1 cellular context compared by ENCODE assay signal in the genomic region with DNA sequence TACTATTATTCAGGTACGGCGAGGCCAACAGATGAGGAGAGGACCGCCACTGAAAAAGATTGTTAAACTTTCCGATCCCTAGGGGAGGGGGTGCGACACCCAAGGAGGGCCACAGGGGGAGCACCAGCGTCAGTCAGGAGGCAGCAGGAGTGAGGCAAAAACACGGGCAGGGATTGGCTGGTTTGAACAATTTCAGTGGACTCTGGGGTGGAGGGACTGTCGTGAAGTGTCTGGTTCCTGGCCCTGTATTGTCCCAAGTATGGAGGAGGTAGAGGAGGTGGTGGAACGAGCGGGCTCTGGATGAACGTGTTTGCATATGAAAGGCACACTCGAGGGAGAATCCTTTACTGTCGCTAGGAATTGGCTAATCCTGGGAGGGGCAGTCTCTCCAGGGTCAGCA.
TF ChIP-seq lines count a peak whose summit lies in the region.

No MANE protein-coding gene starts in this region.

TF ChIP-seq in HepG2, 621 proteins besides CTCF, POLR2A, EP300 and RAD21 (continued from another document and continues in another):
- TF ChIP-seq, protein P1, sequence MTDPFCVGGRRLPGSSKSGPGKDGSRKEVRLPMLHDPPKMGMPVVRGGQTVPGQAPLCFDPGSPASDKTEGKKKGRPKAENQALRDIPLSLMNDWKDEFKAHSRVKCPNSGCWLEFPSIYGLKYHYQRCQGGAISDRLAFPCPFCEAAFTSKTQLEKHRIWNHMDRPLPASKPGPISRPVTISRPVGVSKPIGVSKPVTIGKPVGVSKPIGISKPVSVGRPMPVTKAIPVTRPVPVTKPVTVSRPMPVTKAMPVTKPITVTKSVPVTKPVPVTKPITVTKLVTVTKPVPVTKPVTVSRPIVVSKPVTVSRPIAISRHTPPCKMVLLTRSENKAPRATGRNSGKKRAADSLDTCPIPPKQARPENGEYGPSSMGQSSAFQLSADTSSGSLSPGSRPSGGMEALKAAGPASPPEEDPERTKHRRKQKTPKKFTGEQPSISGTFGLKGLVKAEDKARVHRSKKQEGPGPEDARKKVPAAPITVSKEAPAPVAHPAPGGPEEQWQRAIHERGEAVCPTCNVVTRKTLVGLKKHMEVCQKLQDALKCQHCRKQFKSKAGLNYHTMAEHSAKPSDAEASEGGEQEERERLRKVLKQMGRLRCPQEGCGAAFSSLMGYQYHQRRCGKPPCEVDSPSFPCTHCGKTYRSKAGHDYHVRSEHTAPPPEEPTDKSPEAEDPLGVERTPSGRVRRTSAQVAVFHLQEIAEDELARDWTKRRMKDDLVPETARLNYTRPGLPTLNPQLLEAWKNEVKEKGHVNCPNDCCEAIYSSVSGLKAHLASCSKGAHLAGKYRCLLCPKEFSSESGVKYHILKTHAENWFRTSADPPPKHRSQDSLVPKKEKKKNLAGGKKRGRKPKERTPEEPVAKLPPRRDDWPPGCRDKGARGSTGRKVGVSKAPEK (CRISPR knock-in tag; IDR thresholded peaks at IDR 0.05; ENCODE audit: borderline replicate concordance), result no peak
- TF ChIP-seq ZNF251 (CRISPR knock-in tag; IDR thresholded peaks at IDR 0.05) (no peak), ONECUT2 (CRISPR knock-in tag; IDR thresholded peaks at IDR 0.05) (no peak), ZNF124 (CRISPR knock-in tag; IDR thresholded peaks at IDR 0.05) (no peak), ZNF101 (CRISPR knock-in tag; IDR thresholded peaks at IDR 0.05; ENCODE audit: borderline replicate concordance, low read depth) (no peak), MTF1 (CRISPR knock-in tag; IDR thresholded peaks at IDR 0.05) (no peak), ZNF619 (CRISPR knock-in tag; IDR thresholded peaks at IDR 0.05) (no peak), SRSF1 (optimal IDR thresholded peaks at IDR 0.05; ENCODE audit: low read depth, low read length) (no peak), EHMT2 (IDR thresholded peaks at IDR 0.05; ENCODE audit: borderline replicate concordance, low read depth, low read length) (0 out of 2 replicates have a peak, but pooled peaks have one; percentile 44), THYN1 (CRISPR knock-in tag; IDR thresholded peaks at IDR 0.05; ENCODE audit: borderline replicate concordance, low read depth) (no peak), MAF1 (CRISPR knock-in tag; IDR thresholded peaks at IDR 0.05; ENCODE audit: borderline replicate concordance) (no peak), AGO2 (optimal IDR thresholded peaks at IDR 0.05; ENCODE audit: low read depth, low read length) (no peak), ELF4 (CRISPR knock-in tag; IDR thresholded peaks at IDR 0.05; ENCODE audit: borderline replicate concordance) (no peak), STAG1 (CRISPR knock-in tag; IDR thresholded peaks at IDR 0.05) (peak; percentile 30; the same call in 1 of the 2 replicates), ZNF263 (CRISPR knock-in tag; IDR thresholded peaks at IDR 0.05) (peak; percentile 78), TOPORS (CRISPR knock-in tag; IDR thresholded peaks at IDR 0.05) (no peak), ZNF17 (CRISPR knock-in tag; IDR thresholded peaks at IDR 0.05) (no peak), YY1 (IDR thresholded peaks at IDR 0.05; ENCODE audit: insufficient read depth, insufficient replicate concordance, low read depth, low read length) (peak; percentile 12), TBX3 (IDR thresholded peaks at IDR 0.05; ENCODE audit: borderline replicate concordance) (no peak), ZNF768 (CRISPR knock-in tag; IDR thresholded peaks at IDR 0.05) (no peak), REPIN1 (CRISPR knock-in tag; IDR thresholded peaks at IDR 0.05; ENCODE audit: borderline replicate concordance, low read depth) (0 out of 2 replicates have a peak, but pooled peaks have one; percentile 37), ZFP1 (CRISPR knock-in tag; IDR thresholded peaks at IDR 0.05) (no peak), NR1H2 (CRISPR knock-in tag; IDR thresholded peaks at IDR 0.05; ENCODE audit: borderline replicate concordance, low read depth) (no peak), PHF20 (CRISPR knock-in tag; IDR thresholded peaks at IDR 0.05) (no peak), MEF2D (CRISPR knock-in tag; IDR thresholded peaks at IDR 0.05) (no peak), ZNF652 (CRISPR knock-in tag; IDR thresholded peaks at IDR 0.05; ENCODE audit: borderline replicate concordance, low read depth) (no peak), ISX (CRISPR knock-in tag; conservative IDR thresholded peaks at IDR 0.05) (no peak), FOXO1 (CRISPR knock-in tag; IDR thresholded peaks at IDR 0.05) (no peak), GTF2F1 (IDR thresholded peaks at IDR 0.05; ENCODE audit: low read length) (no peak), LCORL (IDR thresholded peaks at IDR 0.05) (no peak), LCORL (CRISPR knock-in tag; IDR thresholded peaks at IDR 0.05) (no peak), NCOA5 (CRISPR knock-in tag; IDR thresholded peaks at IDR 0.05) (no peak), ZNF34 (CRISPR knock-in tag; IDR thresholded peaks at IDR 0.05; ENCODE audit: borderline replicate concordance) (no peak), SOX13 (IDR thresholded peaks at IDR 0.05) (no peak), SOX13 (CRISPR knock-in tag; conservative IDR thresholded peaks at IDR 0.05 in 1 of 2, IDR thresholded peaks at IDR 0.05 in 1 of 2) (no peak), EZH2 (conservative IDR thresholded peaks at IDR 0.05; ENCODE audit: low read depth, low read length) (no peak)
- TF ChIP-seq, protein P2, sequence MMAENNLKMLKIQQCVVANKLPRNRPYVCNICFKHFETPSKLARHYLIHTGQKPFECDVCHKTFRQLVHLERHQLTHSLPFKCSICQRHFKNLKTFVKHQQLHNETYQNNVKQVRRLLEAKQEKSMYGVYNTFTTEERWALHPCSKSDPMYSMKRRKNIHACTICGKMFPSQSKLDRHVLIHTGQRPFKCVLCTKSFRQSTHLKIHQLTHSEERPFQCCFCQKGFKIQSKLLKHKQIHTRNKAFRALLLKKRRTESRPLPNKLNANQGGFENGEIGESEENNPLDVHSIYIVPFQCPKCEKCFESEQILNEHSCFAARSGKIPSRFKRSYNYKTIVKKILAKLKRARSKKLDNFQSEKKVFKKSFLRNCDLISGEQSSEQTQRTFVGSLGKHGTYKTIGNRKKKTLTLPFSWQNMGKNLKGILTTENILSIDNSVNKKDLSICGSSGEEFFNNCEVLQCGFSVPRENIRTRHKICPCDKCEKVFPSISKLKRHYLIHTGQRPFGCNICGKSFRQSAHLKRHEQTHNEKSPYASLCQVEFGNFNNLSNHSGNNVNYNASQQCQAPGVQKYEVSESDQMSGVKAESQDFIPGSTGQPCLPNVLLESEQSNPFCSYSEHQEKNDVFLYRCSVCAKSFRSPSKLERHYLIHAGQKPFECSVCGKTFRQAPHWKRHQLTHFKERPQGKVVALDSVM (CRISPR knock-in tag; IDR thresholded peaks at IDR 0.05), result no peak
- TF ChIP-seq, protein P3, sequence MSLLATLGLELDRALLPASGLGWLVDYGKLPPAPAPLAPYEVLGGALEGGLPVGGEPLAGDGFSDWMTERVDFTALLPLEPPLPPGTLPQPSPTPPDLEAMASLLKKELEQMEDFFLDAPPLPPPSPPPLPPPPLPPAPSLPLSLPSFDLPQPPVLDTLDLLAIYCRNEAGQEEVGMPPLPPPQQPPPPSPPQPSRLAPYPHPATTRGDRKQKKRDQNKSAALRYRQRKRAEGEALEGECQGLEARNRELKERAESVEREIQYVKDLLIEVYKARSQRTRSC (CRISPR knock-in tag; IDR thresholded peaks at IDR 0.05; ENCODE audit: low read depth), result no peak
- TF ChIP-seq, protein P4, sequence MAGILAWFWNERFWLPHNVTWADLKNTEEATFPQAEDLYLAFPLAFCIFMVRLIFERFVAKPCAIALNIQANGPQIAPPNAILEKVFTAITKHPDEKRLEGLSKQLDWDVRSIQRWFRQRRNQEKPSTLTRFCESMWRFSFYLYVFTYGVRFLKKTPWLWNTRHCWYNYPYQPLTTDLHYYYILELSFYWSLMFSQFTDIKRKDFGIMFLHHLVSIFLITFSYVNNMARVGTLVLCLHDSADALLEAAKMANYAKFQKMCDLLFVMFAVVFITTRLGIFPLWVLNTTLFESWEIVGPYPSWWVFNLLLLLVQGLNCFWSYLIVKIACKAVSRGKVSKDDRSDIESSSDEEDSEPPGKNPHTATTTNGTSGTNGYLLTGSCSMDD (CRISPR knock-in tag; IDR thresholded peaks at IDR 0.05), result no peak
- TF ChIP-seq, protein P5, sequence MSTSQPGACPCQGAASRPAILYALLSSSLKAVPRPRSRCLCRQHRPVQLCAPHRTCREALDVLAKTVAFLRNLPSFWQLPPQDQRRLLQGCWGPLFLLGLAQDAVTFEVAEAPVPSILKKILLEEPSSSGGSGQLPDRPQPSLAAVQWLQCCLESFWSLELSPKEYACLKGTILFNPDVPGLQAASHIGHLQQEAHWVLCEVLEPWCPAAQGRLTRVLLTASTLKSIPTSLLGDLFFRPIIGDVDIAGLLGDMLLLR (CRISPR knock-in tag; IDR thresholded peaks at IDR 0.05), result no peak
- TF ChIP-seq, protein P6, sequence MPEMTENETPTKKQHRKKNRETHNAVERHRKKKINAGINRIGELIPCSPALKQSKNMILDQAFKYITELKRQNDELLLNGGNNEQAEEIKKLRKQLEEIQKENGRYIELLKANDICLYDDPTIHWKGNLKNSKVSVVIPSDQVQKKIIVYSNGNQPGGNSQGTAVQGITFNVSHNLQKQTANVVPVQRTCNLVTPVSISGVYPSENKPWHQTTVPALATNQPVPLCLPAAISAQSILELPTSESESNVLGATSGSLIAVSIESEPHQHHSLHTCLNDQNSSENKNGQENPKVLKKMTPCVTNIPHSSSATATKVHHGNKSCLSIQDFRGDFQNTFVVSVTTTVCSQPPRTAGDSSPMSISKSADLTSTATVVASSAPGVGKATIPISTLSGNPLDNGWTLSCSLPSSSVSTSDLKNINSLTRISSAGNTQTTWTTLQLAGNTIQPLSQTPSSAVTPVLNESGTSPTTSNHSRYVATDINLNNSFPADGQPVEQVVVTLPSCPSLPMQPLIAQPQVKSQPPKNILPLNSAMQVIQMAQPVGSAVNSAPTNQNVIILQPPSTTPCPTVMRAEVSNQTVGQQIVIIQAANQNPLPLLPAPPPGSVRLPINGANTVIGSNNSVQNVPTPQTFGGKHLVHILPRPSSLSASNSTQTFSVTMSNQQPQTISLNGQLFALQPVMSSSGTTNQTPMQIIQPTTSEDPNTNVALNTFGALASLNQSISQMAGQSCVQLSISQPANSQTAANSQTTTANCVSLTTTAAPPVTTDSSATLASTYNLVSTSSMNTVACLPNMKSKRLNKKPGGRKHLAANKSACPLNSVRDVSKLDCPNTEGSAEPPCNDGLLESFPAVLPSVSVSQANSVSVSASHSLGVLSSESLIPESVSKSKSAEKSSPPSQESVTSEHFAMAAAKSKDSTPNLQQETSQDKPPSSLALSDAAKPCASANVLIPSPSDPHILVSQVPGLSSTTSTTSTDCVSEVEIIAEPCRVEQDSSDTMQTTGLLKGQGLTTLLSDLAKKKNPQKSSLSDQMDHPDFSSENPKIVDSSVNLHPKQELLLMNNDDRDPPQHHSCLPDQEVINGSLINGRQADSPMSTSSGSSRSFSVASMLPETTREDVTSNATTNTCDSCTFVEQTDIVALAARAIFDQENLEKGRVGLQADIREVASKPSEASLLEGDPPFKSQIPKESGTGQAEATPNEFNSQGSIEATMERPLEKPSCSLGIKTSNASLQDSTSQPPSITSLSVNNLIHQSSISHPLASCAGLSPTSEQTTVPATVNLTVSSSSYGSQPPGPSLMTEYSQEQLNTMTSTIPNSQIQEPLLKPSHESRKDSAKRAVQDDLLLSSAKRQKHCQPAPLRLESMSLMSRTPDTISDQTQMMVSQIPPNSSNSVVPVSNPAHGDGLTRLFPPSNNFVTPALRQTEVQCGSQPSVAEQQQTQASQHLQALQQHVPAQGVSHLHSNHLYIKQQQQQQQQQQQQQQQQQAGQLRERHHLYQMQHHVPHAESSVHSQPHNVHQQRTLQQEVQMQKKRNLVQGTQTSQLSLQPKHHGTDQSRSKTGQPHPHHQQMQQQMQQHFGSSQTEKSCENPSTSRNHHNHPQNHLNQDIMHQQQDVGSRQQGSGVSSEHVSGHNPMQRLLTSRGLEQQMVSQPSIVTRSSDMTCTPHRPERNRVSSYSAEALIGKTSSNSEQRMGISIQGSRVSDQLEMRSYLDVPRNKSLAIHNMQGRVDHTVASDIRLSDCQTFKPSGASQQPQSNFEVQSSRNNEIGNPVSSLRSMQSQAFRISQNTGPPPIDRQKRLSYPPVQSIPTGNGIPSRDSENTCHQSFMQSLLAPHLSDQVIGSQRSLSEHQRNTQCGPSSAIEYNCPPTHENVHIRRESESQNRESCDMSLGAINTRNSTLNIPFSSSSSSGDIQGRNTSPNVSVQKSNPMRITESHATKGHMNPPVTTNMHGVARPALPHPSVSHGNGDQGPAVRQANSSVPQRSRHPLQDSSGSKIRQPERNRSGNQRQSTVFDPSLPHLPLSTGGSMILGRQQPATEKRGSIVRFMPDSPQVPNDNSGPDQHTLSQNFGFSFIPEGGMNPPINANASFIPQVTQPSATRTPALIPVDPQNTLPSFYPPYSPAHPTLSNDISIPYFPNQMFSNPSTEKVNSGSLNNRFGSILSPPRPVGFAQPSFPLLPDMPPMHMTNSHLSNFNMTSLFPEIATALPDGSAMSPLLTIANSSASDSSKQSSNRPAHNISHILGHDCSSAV (CRISPR knock-in tag; IDR thresholded peaks at IDR 0.05; ENCODE audit: borderline replicate concordance), result no peak
- TF ChIP-seq, protein P7, sequence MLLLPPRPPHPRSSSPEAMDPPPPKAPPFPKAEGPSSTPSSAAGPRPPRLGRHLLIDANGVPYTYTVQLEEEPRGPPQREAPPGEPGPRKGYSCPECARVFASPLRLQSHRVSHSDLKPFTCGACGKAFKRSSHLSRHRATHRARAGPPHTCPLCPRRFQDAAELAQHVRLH (CRISPR knock-in tag; IDR thresholded peaks at IDR 0.05; ENCODE audit: borderline replicate concordance, low read depth), result no peak
- TF ChIP-seq, protein P8, sequence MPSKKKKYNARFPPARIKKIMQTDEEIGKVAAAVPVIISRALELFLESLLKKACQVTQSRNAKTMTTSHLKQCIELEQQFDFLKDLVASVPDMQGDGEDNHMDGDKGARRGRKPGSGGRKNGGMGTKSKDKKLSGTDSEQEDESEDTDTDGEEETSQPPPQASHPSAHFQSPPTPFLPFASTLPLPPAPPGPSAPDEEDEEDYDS (CRISPR knock-in tag; IDR thresholded peaks at IDR 0.05), result no peak
- TF ChIP-seq, protein P9, sequence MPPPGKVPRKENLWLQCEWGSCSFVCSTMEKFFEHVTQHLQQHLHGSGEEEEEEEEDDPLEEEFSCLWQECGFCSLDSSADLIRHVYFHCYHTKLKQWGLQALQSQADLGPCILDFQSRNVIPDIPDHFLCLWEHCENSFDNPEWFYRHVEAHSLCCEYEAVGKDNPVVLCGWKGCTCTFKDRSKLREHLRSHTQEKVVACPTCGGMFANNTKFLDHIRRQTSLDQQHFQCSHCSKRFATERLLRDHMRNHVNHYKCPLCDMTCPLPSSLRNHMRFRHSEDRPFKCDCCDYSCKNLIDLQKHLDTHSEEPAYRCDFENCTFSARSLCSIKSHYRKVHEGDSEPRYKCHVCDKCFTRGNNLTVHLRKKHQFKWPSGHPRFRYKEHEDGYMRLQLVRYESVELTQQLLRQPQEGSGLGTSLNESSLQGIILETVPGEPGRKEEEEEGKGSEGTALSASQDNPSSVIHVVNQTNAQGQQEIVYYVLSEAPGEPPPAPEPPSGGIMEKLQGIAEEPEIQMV (CRISPR knock-in tag; IDR thresholded peaks at IDR 0.05; ENCODE audit: low read depth), result no peak
